In genomic region chr7:8217200-8218068, GRCh38 we compare ENCODE assay signal across 7 cellular contexts. TPM values are rescaled to one million over a fixed set of nuclear protein-coding genes. Genes with fewer than 3 reads are reported as not detected.
DNase-seq lines count a peak whose midpoint lies in the region; ATAC-seq and TF ChIP-seq lines count a peak whose summit lies in the region.

No MANE protein-coding gene starts in this region.

- H3K4me2 ChIP-seq in smooth muscle cell: no peak overlapping the region

- peaks cover 21% of the 10 kb centered on the region for H3K4me1 ChIP-seq in smooth muscle cell (ENCODE audit: low read depth)

- intact Hi-C loops in left ventricle myocardium superior (cut with micrococcal nuclease): no loop called here

- no peak overlapping the region for H3K4me3 ChIP-seq in smooth muscle cell

- no peaks in the 10 kb centered on the region for H3K36me3 ChIP-seq in smooth muscle cell (ENCODE audit: low read depth)

- no peaks in the 10 kb centered on the region for H4K20me1 ChIP-seq in smooth muscle cell (ENCODE audit: low read depth)

- ATAC-seq in HG03378 (IDR thresholded peaks at IDR 0.05; ENCODE audit: unreplicated experiment): peak; percentile 64
- peak; percentile 39 for ATAC-seq in left ventricle myocardium superior
- ATAC-seq in GM18502 (IDR thresholded peaks at IDR 0.05; ENCODE audit: poor library complexity, unreplicated experiment): no peak

- no peaks in the 10 kb centered on the region for H3K27me3 ChIP-seq in smooth muscle cell (ENCODE audit: low read depth)

- 54% methylated on average over 7 of the region's 7 CpGs for WGBS in smooth muscle cell (ENCODE audit: low lambda C conversion rate)

- peak; percentile 88 for DNase-seq in G401 (ENCODE audit: low spot score)
- DNase-seq in NCI-H446 treated with DMSO at 0.1 percent for 48 hours (lab: John Stamatoyannopoulos, UW): peak; percentile 63
- DNase-seq in amniotic stem cell (lab: John Stamatoyannopoulos, UW): peak; percentile 48
- DNase-seq in left ventricle myocardium superior: no peak
- no peak for DNase-seq in smooth muscle cell (lab: John Stamatoyannopoulos, UW; ENCODE audit: unreplicated experiment)

- no peaks in the 10 kb centered on the region for H3F3A ChIP-seq in smooth muscle cell (ENCODE audit: low read depth)

- no peaks in the 10 kb centered on the region for H3K9me3 ChIP-seq in smooth muscle cell (replicated peaks; ENCODE audit: low read depth)

- in situ Hi-C loops in G401 (cut with HindIII; ENCODE audit: low sequenced_read_pairs): no loop called here

- no peak overlapping the region for H3K9ac ChIP-seq in smooth muscle cell (ENCODE audit: low read depth)

- H3K27ac ChIP-seq in smooth muscle cell (ENCODE audit: low read depth): no peak overlapping the region

- peak; percentile 68 for TF ChIP-seq CTCF in smooth muscle cell (IDR thresholded peaks at IDR 0.05; ENCODE audit: borderline replicate concordance, insufficient read depth, poor library complexity, severe bottlenecking)

- no peaks in the 10 kb centered on the region for H3K79me2 ChIP-seq in smooth muscle cell (ENCODE audit: low read depth)

- H2AFZ ChIP-seq in smooth muscle cell (ENCODE audit: low read depth): peak overlapping the region; percentile 33

RNA-seq across cellular contexts. Expression of gene ICA1, which starts 44.5 kb away (rescaled TPM):
- 29.1 and 51.6 TPM in 2 replicates for total RNA-seq in G401 (2014; rRNA removed; shearing (Covaris generic))
- total RNA-seq in left ventricle myocardium superior: 51.0 TPM
- 5.0 and 6.3 TPM in 2 replicates for total RNA-seq in smooth muscle cell
- 4.3 and 8.4 TPM in 2 replicates for polyA plus RNA-seq in smooth muscle cell

Comparison
In these comparisons a context has a peak if more than half of its experiments do, and no peak if none do; other contexts are left out.
1. DNase-seq: peak in G401 (single experiment), NCI-H446 treated with DMSO at 0.1 percent for 48 hours (single experiment) and amniotic stem cell (single experiment); none in left ventricle myocardium superior (single experiment) and smooth muscle cell (single experiment).